Comparison of ENCODE assay signal across 8 cellular contexts in the genomic region with DNA sequence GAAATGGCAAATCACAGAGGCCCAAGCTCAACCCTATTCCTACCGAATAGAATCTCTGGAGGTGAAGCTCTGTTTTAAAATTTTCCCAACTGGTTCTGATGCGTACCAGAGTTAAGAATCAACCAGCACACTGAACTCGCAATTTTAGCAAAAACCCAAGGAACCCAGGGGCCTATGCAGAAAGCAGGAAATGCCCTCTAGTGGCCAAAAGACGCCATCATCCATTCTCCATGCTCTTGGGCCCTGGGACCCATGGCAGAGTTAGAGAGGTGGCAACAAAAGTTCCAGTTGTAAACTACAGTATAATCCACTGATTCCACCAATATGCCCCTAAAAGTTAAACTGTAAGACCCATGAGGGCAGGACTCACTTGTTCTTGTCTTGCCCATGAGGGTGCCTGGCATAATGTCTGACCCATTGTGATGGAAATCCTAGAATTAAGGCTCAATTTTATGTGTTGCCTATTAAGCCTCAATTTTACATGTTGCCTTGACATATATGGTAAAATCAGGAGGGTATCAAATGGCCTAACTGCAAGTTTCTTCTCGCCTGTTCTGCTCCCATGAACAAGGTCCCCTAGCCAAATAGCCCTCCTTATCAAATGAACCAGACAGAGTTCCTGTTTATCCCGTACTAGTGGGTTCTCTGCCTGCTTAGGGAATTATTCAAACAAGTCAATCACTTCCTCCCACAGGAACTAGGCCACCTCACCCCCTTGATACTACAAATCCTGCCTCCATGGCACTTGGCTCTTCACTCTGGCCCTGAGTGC.
A peak's percentile ranks its signal among the peaks of the same experiment; 100 is the strongest.
DNase-seq lines count a peak whose midpoint lies in the region; ATAC-seq, FAIRE-seq and TF ChIP-seq lines count a peak whose summit lies in the region.

No MANE protein-coding gene starts in this region.

- intact Hi-C loops in pancreas (cut with DNase I), result no loop called here
- intact Hi-C loops in aorta (cut with DNase I), result loop anchor here in 1 of 2 donors (5.0 kb wide), 1 partner anchor 203 kb away; no protein-coding TSS in a partner anchor

- peak; percentile 82 for ATAC-seq in GM21529 (IDR thresholded peaks at IDR 0.05; ENCODE audit: unreplicated experiment)
- peak; percentile 81 for ATAC-seq in gastroesophageal sphincter
- peak; percentile 74 to 85 (median 82) for ATAC-seq in pancreas
- ATAC-seq in aorta (ENCODE audit: low FRiP score), result peak; percentile 83

- H3K4me1 ChIP-seq in gastroesophageal sphincter (peaks cover 0 to 4% (median 0%) of the 10 kb centered on the region in 3 donors), pancreas (peaks cover 7 to 34% (median 8%) of the 10 kb centered on the region in 3 donors), aorta (ENCODE audit: control insufficient read depth in 1 of 2, insufficient read depth in 2 of 2, low read length in 2 of 2) (no peaks in the 10 kb centered on the region)

- 40 to 65% methylated on average over 4 to 6 of the region's 6 CpGs for WGBS in gastroesophageal sphincter (ENCODE audit: low coverage in 1 of 2), 2 donors
- 22 to 25% methylated on average over 6 of the region's 6 CpGs for WGBS in pancreas, 2 donors
- 31 to 32% methylated on average over 6 of the region's 6 CpGs for WGBS in aorta, 2 donors

- no peaks in the 10 kb centered on the region for H3K36me3 ChIP-seq in gastroesophageal sphincter
- H3K36me3 ChIP-seq in pancreas, result no peaks in the 10 kb centered on the region
- no peaks in the 10 kb centered on the region for H3K36me3 ChIP-seq in aorta (ENCODE audit: control insufficient read depth in 1 of 2, insufficient read depth in 2 of 2, low read length in 1 of 2)

- H3K4me3 ChIP-seq in gastroesophageal sphincter (no peak overlapping the region), pancreas (no peak overlapping the region), aorta (ENCODE audit: low read length in 2 of 2) (no peak overlapping the region)

- POLR2A ChIA-PET in RWPE1 (lab: Yijun Ruan, JAX; ENCODE audit: low non-redundant PET), result no interaction called here

- H3K27me3 ChIP-seq in gastroesophageal sphincter, result no peaks in the 10 kb centered on the region
- H3K27me3 ChIP-seq in pancreas, result no peaks in the 10 kb centered on the region
- H3K27me3 ChIP-seq in aorta (ENCODE audit: control insufficient read depth in 1 of 2, insufficient read depth in 2 of 2, low read length in 1 of 2), result no peaks in the 10 kb centered on the region

- no peak for TF ChIP-seq EP300 in gastroesophageal sphincter (IDR thresholded peaks at IDR 0.05)

- TF ChIP-seq POLR2A in gastroesophageal sphincter (IDR thresholded peaks at IDR 0.05), result no peak

- peak; percentile 84 for TF ChIP-seq CTCF in D721Med (IDR thresholded peaks at IDR 0.05; ENCODE audit: insufficient read depth, missing control alignments)
- peak; percentile 91 for TF ChIP-seq CTCF in RWPE1 (conservative IDR thresholded peaks at IDR 0.05; ENCODE audit: low read depth)
- peak; percentile 66 to 91 (median 76) for TF ChIP-seq CTCF in gastroesophageal sphincter (IDR thresholded peaks at IDR 0.05)
- TF ChIP-seq CTCF in pancreas (IDR thresholded peaks at IDR 0.05), result peak; percentile 66 to 81 (median 75)

- DNase-seq in D721Med (ENCODE audit: insufficient read length, low spot score) (no peak), KG1 (lab: John Stamatoyannopoulos, UW) (peak; percentile 7), RWPE1 (ENCODE audit: low spot score) (peak; percentile 67), pancreas (peak in 4 of 6 donors; percentile 38 to 66 (median 59)), aorta (peak in 1 of 2 donors; percentile 61)
- peak; percentile 20 for DNase-seq in activated effector memory CD4-positive, alpha-beta T cell treated with Interleukin-2 at 50 U/mL for 16 hours

- CTCF ChIA-PET in RWPE1 (lab: Yijun Ruan, JAX), result interaction anchor here (0.6 to 1.2 kb wide), 8 partner anchors 20 to 202 kb away, joined by 3 to 7 read pairs (median 3); no protein-coding TSS in a partner anchor

- H3K9me3 ChIP-seq in gastroesophageal sphincter, result no peaks in the 10 kb centered on the region
- H3K9me3 ChIP-seq in pancreas, result no peaks in the 10 kb centered on the region
- no peaks in the 10 kb centered on the region for H3K9me3 ChIP-seq in aorta (ENCODE audit: control insufficient read depth, low read length)

- no peak overlapping the region for H3K27ac ChIP-seq in RWPE1
- H3K27ac ChIP-seq in gastroesophageal sphincter, result no peak overlapping the region
- peak overlapping the region in 2 of 4 donors; percentile 14 to 35 for H3K27ac ChIP-seq in pancreas
- no peak overlapping the region for H3K27ac ChIP-seq in aorta (ENCODE audit: low read depth in 1 of 2, low read length in 2 of 2)

- FAIRE-seq in D721Med (lab: Jason Lieb, UNC), result peak; percentile 51
- FAIRE-seq in pancreas (lab: Jason Lieb, UNC), result no peak
